In the genomic region with DNA sequence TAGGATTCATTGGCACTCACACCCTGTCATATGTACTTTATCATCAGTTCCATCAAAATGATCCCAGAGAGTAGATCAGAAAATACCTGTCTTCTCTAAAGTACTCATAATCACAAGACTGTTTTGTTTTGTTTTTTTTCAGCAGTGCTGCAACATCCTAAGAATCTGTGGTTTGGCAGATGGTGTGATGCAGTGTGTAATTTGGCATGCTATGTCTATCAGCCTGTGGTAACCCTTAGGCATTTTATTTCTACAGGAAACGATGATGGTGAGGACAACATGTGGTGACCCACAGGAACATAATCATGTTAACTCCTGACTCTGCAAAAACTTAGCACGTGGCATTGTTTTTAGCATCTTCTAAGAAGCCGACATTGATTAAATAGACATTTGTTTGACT, we compare ENCODE assay signal across 14 cellular contexts.
DNase-seq lines count a peak whose midpoint lies in the region; ATAC-seq and TF ChIP-seq lines count a peak whose summit lies in the region.
"Had no signal": no experiment of that assay in that cellular context is flagged by ENCODE, and none has a peak within 500 bp of the region (broad histone marks: within the 10 kb centered on the region; RNA-seq: fewer than 3 reads in every experiment).

No MANE protein-coding gene starts in this region.

- in situ Hi-C loops in ACHN (cut with HindIII; ENCODE audit: low pct_ligation_motif_present, low pct_unique_long_range_greater_than_20kb, low sequenced_read_pairs), result no loop called here

- CTCF ChIA-PET in T-cell (lab: Charles Lee), result no interaction called here

- H3F3A ChIP-seq in SU-DHL-6 (ENCODE audit: insufficient read depth), result no peaks in the 10 kb centered on the region

- H3K4me3 ChIP-seq in SU-DHL-6 (ENCODE audit: insufficient read depth, low read length, poor library complexity, severe bottlenecking), result no peak overlapping the region

- H2AFZ ChIP-seq in SU-DHL-6 (ENCODE audit: low read depth, low read length, severe bottlenecking), result peak overlapping the region; percentile 7

- no peak overlapping the region for H3K27ac ChIP-seq in SU-DHL-6 (ENCODE audit: low read depth, low read length)

- no peak for TF ChIP-seq POLR2A in GM18505 (IDR thresholded peaks at IDR 0.05; ENCODE audit: borderline replicate concordance, extremely low read depth, insufficient read depth, insufficient read length)

- H3K4me3 Mint-ChIP-seq in T-cell, result no peak overlapping the region
- H3K4me3 Mint-ChIP-seq: activated CD4-positive, alpha-beta T cell treated with anti-CD3 and anti-CD28 coated beads for 36 hours had no signal

- no peak overlapping the region for H3K27ac Mint-ChIP-seq in T-cell
- H3K27ac Mint-ChIP-seq: activated CD4-positive, alpha-beta T cell treated with anti-CD3 and anti-CD28 coated beads for 36 hours; activated T-helper 2 cell treated with anti-CD3 and anti-CD28 coated beads, Interferon-gamma antibody, Interleukin-2, Interleukin-4, amounts not matched to agents 10 μg/mL and 5 μg/mL and 100 μg/mL, durations not matched to agents 14 hours and 24 hours and 36 hours had no signal

- no peaks in the 10 kb centered on the region for H3K9me3 ChIP-seq in SU-DHL-6 (ENCODE audit: insufficient read depth, low read length)

- peak; percentile 2 for DNase-seq in ACHN
- DNase-seq in HS-5 (ENCODE audit: low read depth), result peak; percentile 80
- DNase-seq in fibroblast of the conjunctiva (ENCODE audit: low read depth), result peak; percentile 74
- no peak for DNase-seq in NCI-H187 (lab: John Stamatoyannopoulos, UW)
- no peak for DNase-seq in T-cell
- DNase-seq: activated CD4-positive, alpha-beta T cell treated with anti-CD3 and anti-CD28 coated beads for 36 hours; GDM1; hippocampal formation; SIG-M5; stimulated activated CD4-positive, alpha-beta T cell treated with anti-CD3 and anti-CD28 coated beads, Interleukin-4, amount 100 ng/mL, for 4 hours had no signal

- no peak overlapping the region for H3K4me2 ChIP-seq in SU-DHL-6 (ENCODE audit: low read depth, low read length, poor library complexity, severe bottlenecking)

- H3K79me2 ChIP-seq in SU-DHL-6 (ENCODE audit: insufficient read depth, low read length), result no peaks in the 10 kb centered on the region

- H4K20me1 ChIP-seq in SU-DHL-6 (ENCODE audit: low read depth, low read length), result no peaks in the 10 kb centered on the region

- H3K36me3 ChIP-seq in SU-DHL-6 (ENCODE audit: low read length), result no peaks in the 10 kb centered on the region

- no peaks in the 10 kb centered on the region for H3K27me3 ChIP-seq in SU-DHL-6 (ENCODE audit: low read length)

- ATAC-seq in GM18505 (IDR thresholded peaks at IDR 0.05; ENCODE audit: unreplicated experiment), result no peak
- no peak for ATAC-seq in T-cell (replicated peaks in 1 of 4)
- no peak for ATAC-seq in GM19324 (IDR thresholded peaks at IDR 0.05; ENCODE audit: low FRiP score, unreplicated experiment)
- ATAC-seq: activated CD4-positive, alpha-beta T cell treated with anti-CD3 and anti-CD28 coated beads for 36 hours had no signal

- H3K9ac ChIP-seq in SU-DHL-6 (ENCODE audit: low read length), result no peak overlapping the region

- no peaks in the 10 kb centered on the region for H3K36me3 Mint-ChIP-seq in T-cell

- TF ChIP-seq CTCF in SU-DHL-6 (IDR thresholded peaks at IDR 0.05; ENCODE audit: insufficient read depth, low read length, poor library complexity, severe bottlenecking), result no peak

- H3K9me2 ChIP-seq in SU-DHL-6 (replicated peaks; ENCODE audit: insufficient read depth, low read length), result no peaks in the 10 kb centered on the region

- H3K9me3 Mint-ChIP-seq in T-cell, result peaks cover 19 to 22% (median 20%) of the 10 kb centered on the region in 3 donors

- H3K4me1 Mint-ChIP-seq in T-cell, result no peaks in the 10 kb centered on the region
- H3K4me1 Mint-ChIP-seq: activated CD4-positive, alpha-beta T cell treated with anti-CD3 and anti-CD28 coated beads for 36 hours had no signal

- H3K27me3 Mint-ChIP-seq in T-cell, result no peaks in the 10 kb centered on the region
- H3K27me3 Mint-ChIP-seq: activated CD4-positive, alpha-beta T cell treated with anti-CD3 and anti-CD28 coated beads for 36 hours had no signal

- POLR2A ChIA-PET in T-cell (lab: Charles Lee), result no interaction called here

Comparison
In these comparisons a context has a peak if more than half of its experiments do, and no peak if none do; other contexts are left out.
1. DNase-seq: peak in ACHN (single experiment), HS-5 (single experiment) and fibroblast of the conjunctiva (single experiment); none in NCI-H187 (0 of 2) and T-cell (0 of 34).